23 cellular contexts compared by ENCODE assay signal in the genomic region with DNA sequence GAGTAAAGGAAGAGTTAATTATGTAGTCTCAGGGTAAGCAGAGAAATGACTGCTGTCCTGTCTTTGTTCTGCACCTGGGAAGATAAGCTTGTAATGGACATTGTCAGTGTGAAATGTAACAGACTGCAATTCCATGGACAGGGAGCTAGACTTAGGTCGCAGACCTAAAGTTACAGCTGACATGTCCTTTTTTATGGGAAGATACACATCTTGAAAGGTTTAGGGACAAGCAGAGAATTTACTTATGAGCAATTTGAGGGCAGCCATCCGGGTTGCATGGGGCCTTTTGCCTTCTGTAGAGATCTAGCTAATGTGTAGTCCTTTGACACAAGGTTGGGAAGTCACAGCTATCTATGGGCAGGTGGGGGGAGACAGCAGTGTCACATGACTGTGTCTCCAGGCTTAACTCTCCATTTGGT.
DNase-seq lines count a peak whose midpoint lies in the region; ATAC-seq, FAIRE-seq and TF ChIP-seq lines count a peak whose summit lies in the region.
"Had no signal": no experiment of that assay in that cellular context is flagged by ENCODE, and none has a peak within 500 bp of the region (broad histone marks: within the 10 kb centered on the region; RNA-seq: fewer than 3 reads in every experiment).

No MANE protein-coding gene starts in this region.

- no peak for ATAC-seq in activated naive CD4-positive, alpha-beta T cell treated with anti-CD3 and anti-CD28 coated beads, Interleukin-2, amount 50 U/mL, for 72 hours
- ATAC-seq in GM21367 (IDR thresholded peaks at IDR 0.05; ENCODE audit: unreplicated experiment): no peak
- ATAC-seq: effector memory CD8-positive, alpha-beta T cell; left lung; mucosa of descending colon; Right ventricle myocardium inferior had no signal

- no peak overlapping the region for H3K4me3 Mint-ChIP-seq in activated naive CD4-positive, alpha-beta T cell treated with anti-CD3 and anti-CD28 coated beads, Interleukin-2, amount 10 ng/mL, durations not matched to agents 7 days and 5 days
- H3K4me3 Mint-ChIP-seq: effector memory CD8-positive, alpha-beta T cell had no signal

- peak overlapping the region; percentile 15 for H3K27ac Mint-ChIP-seq in activated naive CD4-positive, alpha-beta T cell treated with anti-CD3 and anti-CD28 coated beads, Interleukin-2, amount 10 ng/mL, durations not matched to agents 7 days and 5 days
- H3K27ac Mint-ChIP-seq in activated naive CD4-positive, alpha-beta T cell treated with anti-CD3 and anti-CD28 coated beads, Interleukin-2, amount 50 U/mL, for 72 hours: peak overlapping the region in 1 of 2 donors; percentile 75
- H3K27ac Mint-ChIP-seq: effector memory CD8-positive, alpha-beta T cell had no signal

- CTCF ChIA-PET in activated naive CD4-positive, alpha-beta T cell treated with anti-CD3 and anti-CD28 coated beads, Interleukin-2, amount 10 ng/mL, durations not matched to agents 7 days and 5 days (lab: Charles Lee): no interaction called here

- H3K4me1 ChIP-seq in testis (peaks cover 49% of the 10 kb centered on the region), suprapubic skin (no peaks in the 10 kb centered on the region)
- H3K4me1 ChIP-seq: ascending aorta had no signal

- H3K9me3 ChIP-seq in testis (no peaks in the 10 kb centered on the region), suprapubic skin (no peaks in the 10 kb centered on the region)
- H3K9me3 ChIP-seq: ascending aorta, left lung, mucosa of descending colon had no signal

- no peak overlapping the region for H3K4me3 ChIP-seq in bronchial epithelial cell (ENCODE audit: low read depth, low read length)
- no peak overlapping the region for H3K4me3 ChIP-seq in testis
- H3K4me3 ChIP-seq in suprapubic skin: no peak overlapping the region
- H3K4me3 ChIP-seq: ascending aorta, GM23248, left lung, mucosa of descending colon had no signal

- WGBS in testis, 2 donors: 57 to 68% methylated on average over 2 of the region's 2 CpGs
- 83% methylated on average over 2 of the region's 2 CpGs for WGBS in suprapubic skin

- H3K27me3 ChIP-seq in bronchial epithelial cell (ENCODE audit: control insufficient read depth, insufficient read depth, low read length) (no peaks in the 10 kb centered on the region), testis (no peaks in the 10 kb centered on the region), suprapubic skin (no peaks in the 10 kb centered on the region)
- H3K27me3 ChIP-seq: ascending aorta, left lung had no signal

- H3K9me3 Mint-ChIP-seq in activated naive CD4-positive, alpha-beta T cell treated with anti-CD3 and anti-CD28 coated beads, Interleukin-2, amount 10 ng/mL, durations not matched to agents 7 days and 5 days: no peaks in the 10 kb centered on the region
- H3K9me3 Mint-ChIP-seq in activated naive CD4-positive, alpha-beta T cell treated with anti-CD3 and anti-CD28 coated beads, Interleukin-2, amount 50 U/mL, for 72 hours: no peaks in the 10 kb centered on the region
- H3K9me3 Mint-ChIP-seq: effector memory CD8-positive, alpha-beta T cell had no signal

- TF ChIP-seq EP300 in suprapubic skin (IDR thresholded peaks at IDR 0.05): no peak

- TF ChIP-seq CTCF in bronchial epithelial cell (IDR thresholded peaks at IDR 0.05; ENCODE audit: insufficient read depth, low read length, severe bottlenecking): no peak
- no peak for TF ChIP-seq CTCF in testis (IDR thresholded peaks at IDR 0.05)
- no peak for TF ChIP-seq CTCF in suprapubic skin (IDR thresholded peaks at IDR 0.05)

- peak; percentile 88 for FAIRE-seq in bronchial epithelial cell (lab: Jason Lieb, UNC)

- H3K4me1 Mint-ChIP-seq in activated naive CD4-positive, alpha-beta T cell treated with anti-CD3 and anti-CD28 coated beads, Interleukin-2, amount 10 ng/mL, durations not matched to agents 7 days and 5 days: peaks cover 41% of the 10 kb centered on the region

- no peak for DNase-seq in activated naive CD4-positive, alpha-beta T cell treated with anti-CD3 and anti-CD28 coated beads, Interleukin-2, amount 10 ng/mL, durations not matched to agents 7 days and 5 days
- no peak for DNase-seq in activated naive CD4-positive, alpha-beta T cell treated with anti-CD3 and anti-CD28 coated beads, Interleukin-2, amount 50 U/mL, for 72 hours (ENCODE audit: low spot score in 2 of 2)
- DNase-seq in NCI-H146 treated with DMSO at 0.1 percent for 48 hours (lab: John Stamatoyannopoulos, UW; ENCODE audit: unreplicated experiment): peak; percentile 40
- DNase-seq in bronchial epithelial cell (ENCODE audit: low read depth): no peak
- peak; percentile 11 for DNase-seq in testis
- DNase-seq in suprapubic skin (ENCODE audit: low spot score in 2 of 2): no peak
- DNase-seq: activated CD4-positive, alpha-beta T cell treated with anti-CD3 and anti-CD28 coated beads, Interleukin-2, amount 50 U/mL, for 4 hours; activated effector memory CD4-positive, alpha-beta T cell treated with Interleukin-2 at 50 U/mL for 16 hours; effector memory CD8-positive, alpha-beta T cell; EL; glutamatergic neuron; GM23248; left lung; mucosa of descending colon; NCI-H1092; NCI-H510A treated with DMSO at 0.1 percent for 48 hours; nucleus accumbens; retina; substantia nigra had no signal

- H3K27ac ChIP-seq in testis (peak overlapping the region in 1 of 2 donors; percentile 42), suprapubic skin (no peak overlapping the region)
- H3K27ac ChIP-seq: ascending aorta, GM23248, KMS-11, left lung had no signal

- TF ChIP-seq POLR2A in testis (IDR thresholded peaks at IDR 0.05): no peak
- no peak for TF ChIP-seq POLR2A in suprapubic skin (IDR thresholded peaks at IDR 0.05)

- intact Hi-C loops in testis (cut with DNase I; ENCODE audit: low total_unique reads): no loop called here

- H3K27me3 Mint-ChIP-seq in activated naive CD4-positive, alpha-beta T cell treated with anti-CD3 and anti-CD28 coated beads, Interleukin-2, amount 10 ng/mL, durations not matched to agents 7 days and 5 days: no peaks in the 10 kb centered on the region
- H3K27me3 Mint-ChIP-seq: effector memory CD8-positive, alpha-beta T cell had no signal

- peaks cover 85% of the 10 kb centered on the region for H3K36me3 Mint-ChIP-seq in activated naive CD4-positive, alpha-beta T cell treated with anti-CD3 and anti-CD28 coated beads, Interleukin-2, amount 10 ng/mL, durations not matched to agents 7 days and 5 days
- peaks cover 22 to 53% of the 10 kb centered on the region in 2 donors for H3K36me3 Mint-ChIP-seq in activated naive CD4-positive, alpha-beta T cell treated with anti-CD3 and anti-CD28 coated beads, Interleukin-2, amount 50 U/mL, for 72 hours

- H3K36me3 ChIP-seq in bronchial epithelial cell (ENCODE audit: control insufficient read depth, insufficient read depth, low read length): peaks cover 12% of the 10 kb centered on the region
- H3K36me3 ChIP-seq in testis (ENCODE audit: low read depth, missing control alignments): no peaks in the 10 kb centered on the region
- H3K36me3 ChIP-seq in suprapubic skin: peaks cover 52% of the 10 kb centered on the region

Comparison
In these comparisons a context has a peak if more than half of its experiments do, and no peak if none do; other contexts are left out.
1. DNase-seq: peak in NCI-H146 treated with DMSO at 0.1 percent for 48 hours (single experiment) and testis (single experiment); none in activated naive CD4-positive, alpha-beta T cell treated with anti-CD3 and anti-CD28 coated beads, Interleukin-2, amount 10 ng/mL, durations not matched to agents 7 days and 5 days (single experiment), activated naive CD4-positive, alpha-beta T cell treated with anti-CD3 and anti-CD28 coated beads, Interleukin-2, amount 50 U/mL, for 72 hours (0 of 2), bronchial epithelial cell (single experiment) and suprapubic skin (0 of 2).